In genomic region chr2:47509250-47509649, GRCh38 we compare ENCODE assay signal across 30 cellular contexts.
DNase-seq lines count a peak whose midpoint lies in the region; ATAC-seq, FAIRE-seq and TF ChIP-seq lines count a peak whose summit lies in the region.
"Had no signal": no experiment of that assay in that cellular context is flagged by ENCODE, and none has a peak within 500 bp of the region (broad histone marks: within the 10 kb centered on the region; RNA-seq: fewer than 3 reads in every experiment).

No MANE protein-coding gene starts in this region.

- DNase-seq in HT1080 (ENCODE audit: low read depth) (peak; percentile 77), dermis blood vessel endothelial cell (peak; percentile 65), HepG2 (ENCODE audit: low spot score) (no peak), foreskin fibroblast (no peak), tibial nerve (ENCODE audit: low spot score in 2 of 2) (no peak), body of pancreas (no peak)
- DNase-seq: activated CD4-positive, alpha-beta T cell treated with anti-CD3 and anti-CD28 coated beads for 1 hour; activated CD8-positive, alpha-beta T cell treated with anti-CD3 and anti-CD28 coated beads, Interleukin-2, amount 10 ng/mL, durations not matched to agents 7 days and 5 days; central memory CD4-positive, alpha-beta T cell; DMS153; hippocampal formation; immature natural killer cell; KBM-7; left colon; NCI-H1105; NCI-H2029 treated with DMSO at 0.1 percent for 48 hours; NCI-H526; sigmoid colon; stimulated activated naive B cell treated with anti-CD40 and anti-IgM and Interleukin-4, amounts not matched to agents 10 μg/mL and 1 μg/mL and 100 μg/mL, for 72 hours; testis had no signal

- no peak for TF ChIP-seq RAD21 in HepG2 (CRISPR knock-in tag; IDR thresholded peaks at IDR 0.05)

- H3K4me1 ChIP-seq in BLaER1 (peaks cover 84% of the 10 kb centered on the region), OCI-LY1 (ENCODE audit: insufficient read depth, low read length, severe bottlenecking) (peaks cover 21% of the 10 kb centered on the region), HepG2 (ENCODE audit: insufficient read depth, low read length) (no peaks in the 10 kb centered on the region), tibial nerve (no peaks in the 10 kb centered on the region), body of pancreas (no peaks in the 10 kb centered on the region)
- H3K4me1 ChIP-seq: A549, ascending aorta, gastroesophageal sphincter, HAP-1, prostate gland, sigmoid colon, testis had no signal

- no peaks in the 10 kb centered on the region for H3K79me2 ChIP-seq in OCI-LY1 (ENCODE audit: insufficient read depth, low read length)
- no peaks in the 10 kb centered on the region for H3K79me2 ChIP-seq in HepG2 (ENCODE audit: insufficient read depth, low read length)

- POLR2A ChIA-PET in HepG2 (lab: Yijun Ruan, JAX) = no interaction called here

- H2AFZ ChIP-seq in OCI-LY1 (ENCODE audit: low read length) (no peak overlapping the region), HepG2 (ENCODE audit: low read length) (no peak overlapping the region)

- ATAC-seq in HepG2 = no peak
- ATAC-seq in body of pancreas = no peak
- ATAC-seq: A549; activated CD8-positive, alpha-beta T cell treated with anti-CD3 and anti-CD28 coated beads, Interleukin-2, amount 10 ng/mL, durations not matched to agents 7 days and 5 days; gastroesophageal sphincter; left colon; stimulated activated naive B cell treated with anti-CD40 and anti-IgM and Interleukin-4, amounts not matched to agents 10 μg/mL and 1 μg/mL and 100 μg/mL, for 72 hours had no signal

- H3K9me2 ChIP-seq in OCI-LY1 (ENCODE audit: low read depth, low read length) = no peaks in the 10 kb centered on the region

- BruUV-seq in HepG2 (replicated peaks; lab: Mats Ljungman, UMichigan) = no TSS peak

- no peaks in the 10 kb centered on the region for H3F3A ChIP-seq in OCI-LY1 (ENCODE audit: insufficient read depth, low read length)

- H3K4me2 ChIP-seq in BLaER1 = peak overlapping the region; percentile 74
- H3K4me2 ChIP-seq in OCI-LY1 (ENCODE audit: low read length) = no peak overlapping the region
- no peak overlapping the region for H3K4me2 ChIP-seq in HepG2 (ENCODE audit: low read depth, low read length)
- H3K4me2 ChIP-seq: A549 had no signal

- intact Hi-C loops in HepG2 (cut with micrococcal nuclease; ENCODE audit: unreplicated experiment) (no loop called here), body of pancreas (cut with DNase I) (no loop called here)

- no peak for TF ChIP-seq EP300 in HepG2 (IDR thresholded peaks at IDR 0.05; ENCODE audit: low read depth in 2 of 2, low read length in 2 of 2)
- no peak for TF ChIP-seq EP300 in HepG2 (CRISPR knock-in tag; IDR thresholded peaks at IDR 0.05; ENCODE audit: borderline replicate concordance)
- TF ChIP-seq EP300 in tibial nerve (IDR thresholded peaks at IDR 0.05) = no peak

- FAIRE-seq in HepG2 (lab: Jason Lieb, UNC) = no peak
- FAIRE-seq: A549, endometrium had no signal

- peak overlapping the region; percentile 32 for H3K4me3 ChIP-seq in BLaER1
- no peak overlapping the region for H3K4me3 ChIP-seq in OCI-LY1 (ENCODE audit: low read depth, low read length, poor library complexity, severe bottlenecking)
- H3K4me3 ChIP-seq in HepG2 (replicated peaks in 1 of 3; ENCODE audit: insufficient read depth in 1 of 3, low read depth in 2 of 3, low read length in 3 of 3) = no peak overlapping the region
- H3K4me3 ChIP-seq in foreskin fibroblast (ENCODE audit: low read depth in 1 of 2, low read length in 2 of 2) = no peak overlapping the region
- no peak overlapping the region for H3K4me3 ChIP-seq in tibial nerve
- no peak overlapping the region for H3K4me3 ChIP-seq in body of pancreas
- H3K4me3 ChIP-seq: A549, ascending aorta, gastroesophageal sphincter, HAP-1, prostate gland, sigmoid colon, SK-N-MC, testis had no signal

- no peak for TF ChIP-seq POLR2A in HepG2 (IDR thresholded peaks at IDR 0.05; ENCODE audit: insufficient read depth in 1 of 2, low read depth in 2 of 2, low read length in 2 of 2)
- TF ChIP-seq POLR2A in tibial nerve (IDR thresholded peaks at IDR 0.05) = no peak
- no peak for TF ChIP-seq POLR2A in body of pancreas (IDR thresholded peaks at IDR 0.05)

- peaks cover 9% of the 10 kb centered on the region for H3K36me3 ChIP-seq in BLaER1
- H3K36me3 ChIP-seq in OCI-LY1 (ENCODE audit: insufficient read depth, low read length) = peaks cover 8% of the 10 kb centered on the region
- H3K36me3 ChIP-seq in HepG2 (replicated peaks in 1 of 2; ENCODE audit: control insufficient read depth in 1 of 2, insufficient read depth in 2 of 2, low read length in 2 of 2) = no peaks in the 10 kb centered on the region
- H3K36me3 ChIP-seq in tibial nerve = peaks cover 0 to 7% (median 0%) of the 10 kb centered on the region in 3 donors
- H3K36me3 ChIP-seq in body of pancreas (replicated peaks in 1 of 2; ENCODE audit: insufficient read depth in 1 of 2, low read depth in 2 of 2) = no peaks in the 10 kb centered on the region
- H3K36me3 ChIP-seq: ascending aorta, gastroesophageal sphincter, HAP-1, prostate gland, sigmoid colon had no signal

- TF ChIP-seq CTCF in OCI-LY1 (IDR thresholded peaks at IDR 0.05; ENCODE audit: low read length) (no peak), HepG2 (CRISPR knock-in tag; IDR thresholded peaks at IDR 0.05) (no peak), foreskin fibroblast (IDR thresholded peaks at IDR 0.05; ENCODE audit: low read depth, low read length) (no peak), tibial nerve (IDR thresholded peaks at IDR 0.05) (no peak), body of pancreas (IDR thresholded peaks at IDR 0.05) (no peak)

- CTCF ChIA-PET in HepG2 (lab: Yijun Ruan, JAX; ENCODE audit: low intra/inter-chr PET ratio, low total read pairs) = no interaction called here

- H3K9me3 ChIP-seq in BLaER1 (peaks cover 29% of the 10 kb centered on the region), OCI-LY1 (ENCODE audit: low read length) (peaks cover 17% of the 10 kb centered on the region), HepG2 (ENCODE audit: low read length) (peaks cover 6% of the 10 kb centered on the region), tibial nerve (peaks cover 0 to 6% (median 0%) of the 10 kb centered on the region in 4 donors), body of pancreas (peaks cover 0 to 4% (median 0%) of the 10 kb centered on the region in 3 donors)
- H3K9me3 ChIP-seq: HAP-1, prostate gland, sigmoid colon, testis had no signal

- 22% methylated on average over 2 of the region's 4 CpGs for WGBS in HepG2 (ENCODE audit: low lambda C conversion rate)
- WGBS in tibial nerve, 2 donors = 71 to 82% methylated on average over 4 of the region's 4 CpGs
- WGBS in body of pancreas, 2 donors = 52 to 57% methylated on average over 4 of the region's 4 CpGs

- H3K27me3 ChIP-seq in BLaER1 = no peaks in the 10 kb centered on the region
- no peaks in the 10 kb centered on the region for H3K27me3 ChIP-seq in OCI-LY1 (ENCODE audit: insufficient read depth, low read length)
- no peaks in the 10 kb centered on the region; a peak in 1 of 5 replicates for H3K27me3 ChIP-seq in HepG2 (ENCODE audit: control insufficient read depth in 1 of 2, insufficient read depth in 2 of 2, low read length in 2 of 2)
- no peaks in the 10 kb centered on the region for H3K27me3 ChIP-seq in tibial nerve
- H3K27me3 ChIP-seq in body of pancreas = no peaks in the 10 kb centered on the region
- H3K27me3 ChIP-seq: ascending aorta, gastroesophageal sphincter, sigmoid colon, testis had no signal

- in situ Hi-C loops in HepG2 (cut with HindIII; ENCODE audit: extremely low pct_ligation_motif_present, low pct_unique_long_range_greater_than_20kb) = no loop called here

- H3K9ac ChIP-seq in BLaER1 (0 out of 2 replicates have a peak overlapping the region, but pooled peaks have one; percentile 1), OCI-LY1 (ENCODE audit: low read length) (no peak overlapping the region), HepG2 (ENCODE audit: insufficient read depth, low read depth, low read length) (no peak overlapping the region)

- H3K27ac ChIP-seq in BLaER1 (peak overlapping the region; percentile 68), OCI-LY1 (ENCODE audit: low read depth, low read length, poor library complexity, severe bottlenecking) (peak overlapping the region; percentile 20), HepG2 (ENCODE audit: extremely low read length, insufficient read depth, low read length) (no peak overlapping the region), tibial nerve (no peak overlapping the region), body of pancreas (no peak overlapping the region)
- H3K27ac ChIP-seq: A549, ascending aorta, gastroesophageal sphincter, prostate gland, RWPE1, sigmoid colon, SK-N-MC, testis had no signal

- H4K20me1 ChIP-seq in BLaER1 = no peaks in the 10 kb centered on the region
- H4K20me1 ChIP-seq in OCI-LY1 (ENCODE audit: insufficient read depth, low read length) = no peaks in the 10 kb centered on the region
- H4K20me1 ChIP-seq in HepG2 (ENCODE audit: insufficient read depth, low read length) = no peaks in the 10 kb centered on the region

TF ChIP-seq in HepG2, 621 proteins besides CTCF, POLR2A, EP300 and RAD21 (continues in another document):
- TF ChIP-seq ZSCAN22 (CRISPR knock-in tag; IDR thresholded peaks at IDR 0.05) (no peak), TCF7 (IDR thresholded peaks at IDR 0.05; ENCODE audit: low read depth) (no peak), ARHGAP35 (CRISPR knock-in tag; IDR thresholded peaks at IDR 0.05; ENCODE audit: borderline replicate concordance) (no peak), MIER3 (CRISPR knock-in tag; IDR thresholded peaks at IDR 0.05; ENCODE audit: borderline replicate concordance) (no peak), REPIN1 (CRISPR knock-in tag; IDR thresholded peaks at IDR 0.05; ENCODE audit: borderline replicate concordance, low read depth) (no peak)

Comparison
In these comparisons a context has a peak if more than half of its experiments do, and no peak if none do; other contexts are left out.
1. H3K27ac ChIP-seq: peak in BLaER1 (single experiment) and OCI-LY1 (single experiment); none in HepG2 (single experiment), tibial nerve (0 of 4) and body of pancreas (0 of 4).
2. DNase-seq: peak in HT1080 (single experiment) and dermis blood vessel endothelial cell (single experiment); none in HepG2 (single experiment), foreskin fibroblast (0 of 2), tibial nerve (0 of 2) and body of pancreas (0 of 4).